ENCODE assay signal across 27 cellular contexts in the genomic region with DNA sequence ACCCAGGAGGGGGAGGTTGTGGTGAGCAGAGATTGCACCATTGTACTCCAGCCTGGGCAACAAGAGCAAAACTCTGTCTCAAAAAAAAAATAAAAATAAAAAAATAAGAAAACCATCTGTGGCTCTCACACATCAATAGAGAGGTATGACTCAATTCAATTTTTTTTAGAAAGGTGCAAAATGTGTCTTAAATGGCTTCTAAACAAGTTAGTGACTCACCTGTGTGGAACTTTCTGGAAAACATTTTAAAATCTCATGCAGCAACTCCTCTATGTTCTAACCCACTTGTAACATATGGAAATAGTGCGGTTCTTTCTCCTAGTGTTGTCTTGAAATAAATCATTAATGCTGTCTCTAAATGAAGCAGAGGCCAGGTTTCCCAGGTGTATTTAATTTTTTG. TPM values are rescaled to one million over a fixed set of nuclear protein-coding genes. Genes with fewer than 3 reads are reported as not detected.
"Had no signal": no experiment of that assay in that cellular context is flagged by ENCODE, and none has a peak within 500 bp of the region (broad histone marks: within the 10 kb centered on the region; RNA-seq: fewer than 3 reads in every experiment).

No MANE protein-coding gene starts in this region.

- H2AFZ ChIP-seq: parathyroid adenoma had no signal

- H3K4me3 ChIP-seq: colonic mucosa, gastrocnemius medialis, heart right ventricle, prostate gland, spleen, testis, tibial nerve, upper lobe of right lung, vagina had no signal

- FAIRE-seq: islet of Langerhans had no signal

- H3K9me3 ChIP-seq: colonic mucosa, gastrocnemius medialis, prostate gland, testis, upper lobe of right lung, vagina had no signal

- H3K4me3 Mint-ChIP-seq: endodermal cell; mesothelial cell of epicardium; natural killer cell treated with Interleukin-12 subunit alpha and Interleukin-12 subunit beta and Interleukin-15 and Interleukin-18, amount 100 ng/mL, for 72 hours; stimulated activated naive B cell treated with anti-CD40 and anti-IgM and Interleukin-4, amounts not matched to agents 10 μg/mL and 1 μg/mL and 100 μg/mL, for 72 hours; stimulated activated naive CD8-positive, alpha-beta T cell treated with anti-CD3 and anti-CD28 coated beads, Interleukin-15, amount 100 ng/mL, for 72 hours had no signal

- H3K4me1 Mint-ChIP-seq: endodermal cell, mesothelial cell of epicardium had no signal

- DNase-seq: colonic mucosa; effector CD4-positive, alpha-beta T cell; endodermal cell; gastrocnemius medialis; heart right ventricle; hypothalamus; kidney glomerular epithelial cell; occipital lobe; retina; spleen; stimulated activated CD4-positive, alpha-beta T cell treated with anti-CD3 and anti-CD28 coated beads, Interleukin-15, amount 100 ng/mL, for 24 hours; stimulated activated CD4-positive, alpha-beta T cell treated with anti-CD3 and anti-CD28 coated beads, Interleukin-1b, Interleukin-23, amount 100 ng/mL, for 48 hours; stimulated activated CD4-positive, alpha-beta T cell treated with anti-CD3 and anti-CD28 coated beads, Interleukin-4, amount 100 ng/mL, for 24 hours; stimulated activated naive B cell treated with anti-CD40 and anti-IgM and Interleukin-4, amounts not matched to agents 10 μg/mL and 1 μg/mL and 100 μg/mL, for 72 hours; stimulated activated naive CD8-positive, alpha-beta T cell treated with anti-CD3 and anti-CD28 coated beads, Interleukin-15, amount 100 ng/mL, for 72 hours; testis; upper lobe of right lung had no signal

- ATAC-seq: esophagus mucosa; gastrocnemius medialis; heart right ventricle; left lobe of liver; natural killer cell treated with Interleukin-12 subunit alpha and Interleukin-12 subunit beta and Interleukin-15 and Interleukin-18, amount 100 ng/mL, for 72 hours; sciatic nerve; stimulated activated naive B cell treated with anti-CD40 and anti-IgM and Interleukin-4, amounts not matched to agents 10 μg/mL and 1 μg/mL and 100 μg/mL, for 72 hours; stimulated activated naive CD8-positive, alpha-beta T cell treated with anti-CD3 and anti-CD28 coated beads, Interleukin-15, amount 100 ng/mL, for 72 hours; upper lobe of right lung had no signal

- H3K27ac ChIP-seq: colonic mucosa, gastrocnemius medialis, heart right ventricle, parathyroid adenoma, prostate gland, spleen, testis, tibial nerve, upper lobe of right lung, vagina had no signal

- H3K79me2 ChIP-seq: parathyroid adenoma had no signal

- H3K9ac ChIP-seq: parathyroid adenoma had no signal

- H3K27ac Mint-ChIP-seq: endodermal cell; mesothelial cell of epicardium; natural killer cell treated with Interleukin-12 subunit alpha and Interleukin-12 subunit beta and Interleukin-15 and Interleukin-18, amount 100 ng/mL, for 72 hours; stimulated activated naive B cell treated with anti-CD40 and anti-IgM and Interleukin-4, amounts not matched to agents 10 μg/mL and 1 μg/mL and 100 μg/mL, for 72 hours; stimulated activated naive CD8-positive, alpha-beta T cell treated with anti-CD3 and anti-CD28 coated beads, Interleukin-15, amount 100 ng/mL, for 72 hours had no signal

- H3K36me3 Mint-ChIP-seq: mesothelial cell of epicardium; natural killer cell treated with Interleukin-12 subunit alpha and Interleukin-12 subunit beta and Interleukin-15 and Interleukin-18, amount 100 ng/mL, for 72 hours; stimulated activated naive B cell treated with anti-CD40 and anti-IgM and Interleukin-4, amounts not matched to agents 10 μg/mL and 1 μg/mL and 100 μg/mL, for 72 hours had no signal

- H3K9me3 Mint-ChIP-seq: natural killer cell treated with Interleukin-12 subunit alpha and Interleukin-12 subunit beta and Interleukin-15 and Interleukin-18, amount 100 ng/mL, for 72 hours; stimulated activated naive B cell treated with anti-CD40 and anti-IgM and Interleukin-4, amounts not matched to agents 10 μg/mL and 1 μg/mL and 100 μg/mL, for 72 hours; stimulated activated naive CD8-positive, alpha-beta T cell treated with anti-CD3 and anti-CD28 coated beads, Interleukin-15, amount 100 ng/mL, for 72 hours had no signal

- H3K27me3 ChIP-seq: colonic mucosa, gastrocnemius medialis, spleen, testis, tibial nerve, upper lobe of right lung, vagina had no signal

- H3K4me1 ChIP-seq: colonic mucosa, gastrocnemius medialis, heart right ventricle, parathyroid adenoma, prostate gland, spleen, testis, tibial nerve, upper lobe of right lung, vagina had no signal

- H3K36me3 ChIP-seq: colonic mucosa, gastrocnemius medialis, heart right ventricle, prostate gland, spleen, tibial nerve, upper lobe of right lung, vagina had no signal

RNA-seq across cellular contexts. Expression of a gene that starts 10.7 kb away (rescaled TPM):
- total RNA-seq: natural killer cell treated with Interleukin-12 subunit alpha and Interleukin-12 subunit beta and Interleukin-15 and Interleukin-18, amount 100 ng/mL, for 72 hours had no signal
